In genomic region chr14:63764620-63765139, GRCh38 we compare ENCODE assay signal across 20 cellular contexts. TPM values are rescaled to one million over a fixed set of nuclear protein-coding genes. Genes with fewer than 3 reads are reported as not detected.
DNase-seq lines count a peak whose midpoint lies in the region; ATAC-seq, FAIRE-seq and TF ChIP-seq lines count a peak whose summit lies in the region.
"Had no signal": no experiment of that assay in that cellular context is flagged by ENCODE, and none has a peak within 500 bp of the region (broad histone marks: within the 10 kb centered on the region; RNA-seq: fewer than 3 reads in every experiment).

No MANE protein-coding gene starts in this region.

- H3K9me3 ChIP-seq in neural progenitor cell (ENCODE audit: low read depth), result no peaks in the 10 kb centered on the region
- H3K9me3 ChIP-seq: BE2C had no signal

- no peak for TF ChIP-seq CTCF in neural progenitor cell (IDR thresholded peaks at IDR 0.05)

- DNase-seq in HTR-8/SVneo (ENCODE audit: insufficient read length, low spot score) (no peak), amniotic epithelial cell (ENCODE audit: low read depth) (peak; percentile 27), neural progenitor cell (ENCODE audit: low spot score) (no peak), DMS79 (lab: John Stamatoyannopoulos, UW) (no peak), left cardiac atrium (no peak)
- DNase-seq: ACHN; BE2C; C1 segment of cervical spinal cord; CD4-positive, CD25-positive, alpha-beta regulatory T cell; CD8-positive, alpha-beta memory T cell; COR-L47; GDM1; GM23248; HFFc6 had no signal

- H3K9me3 Mint-ChIP-seq in neural progenitor cell, result no peaks in the 10 kb centered on the region
- H3K9me3 Mint-ChIP-seq: CD4-positive, CD25-positive, alpha-beta regulatory T cell; CD8-positive, alpha-beta memory T cell; HFFc6 had no signal

- ATAC-seq in HG03045 (IDR thresholded peaks at IDR 0.05; ENCODE audit: unreplicated experiment) (no peak), left cardiac atrium (no peak)
- ATAC-seq: HCT116 had no signal

- no peaks in the 10 kb centered on the region for H3K27me3 ChIP-seq in neural progenitor cell
- H3K27me3 ChIP-seq: BE2C had no signal

- H3K27me3 Mint-ChIP-seq in neural progenitor cell (ENCODE audit: insufficient read depth, low read depth), result no peaks in the 10 kb centered on the region
- H3K27me3 Mint-ChIP-seq: CD8-positive, alpha-beta memory T cell had no signal

- no peak overlapping the region for H3K27ac Mint-ChIP-seq in neural progenitor cell
- H3K27ac Mint-ChIP-seq: HFFc6 had no signal

- peaks cover 12% of the 10 kb centered on the region for H3K4me1 ChIP-seq in neural progenitor cell
- H3K4me1 ChIP-seq: BE2C had no signal

- H3K27ac ChIP-seq in neural progenitor cell, result no peak overlapping the region
- H3K27ac ChIP-seq: GM23248 had no signal

- H3K4me2 ChIP-seq in neural progenitor cell, result no peak overlapping the region

- no peaks in the 10 kb centered on the region for H3K79me2 ChIP-seq in neural progenitor cell (ENCODE audit: low read depth)

- no peak overlapping the region for H2AFZ ChIP-seq in neural progenitor cell (replicated peaks)
- H2AFZ ChIP-seq: GM23248 had no signal

- H3K4me1 Mint-ChIP-seq in neural progenitor cell, result peaks cover 5% of the 10 kb centered on the region

- no peaks in the 10 kb centered on the region for H4K20me1 ChIP-seq in neural progenitor cell (ENCODE audit: low read depth)

- intact Hi-C loops in left cardiac atrium (cut with DNase I), result no loop called here

- H3K36me3 Mint-ChIP-seq in neural progenitor cell, result no peaks in the 10 kb centered on the region
- H3K36me3 Mint-ChIP-seq: CD4-positive, CD25-positive, alpha-beta regulatory T cell had no signal

- H3K4me3 Mint-ChIP-seq in neural progenitor cell, result peak overlapping the region; percentile 12
- H3K4me3 Mint-ChIP-seq: CD4-positive, CD25-positive, alpha-beta regulatory T cell; CD8-positive, alpha-beta memory T cell; HFFc6 had no signal

- no peak overlapping the region for H3K9ac ChIP-seq in neural progenitor cell
- H3K9ac ChIP-seq: GM23248 had no signal

- no peaks in the 10 kb centered on the region for H3K36me3 ChIP-seq in neural progenitor cell
- H3K36me3 ChIP-seq: BE2C had no signal

- FAIRE-seq in HTR-8/SVneo (lab: Jason Lieb, UNC), result peak; percentile 99
- FAIRE-seq: A204.1, GM12892, GM18507, H54 had no signal

- peaks cover 10% of the 10 kb centered on the region for H3F3A ChIP-seq in neural progenitor cell (ENCODE audit: low read depth)

- no peak overlapping the region for H3K4me3 ChIP-seq in neural progenitor cell
- H3K4me3 ChIP-seq: GM23248 had no signal

RNA-seq across cellular contexts. Expression of gene SGPP1, which starts 36.8 kb away (rescaled TPM):
- 7.4 and 9.2 TPM in 2 replicates for total RNA-seq in neural progenitor cell (ENCODE audit: low replicate concordance)
- total RNA-seq in left cardiac atrium, result 1 to 10 TPM; 7.3 to 8.6 TPM
